Comparison of ENCODE assay signal across 14 cellular contexts in the genomic region with DNA sequence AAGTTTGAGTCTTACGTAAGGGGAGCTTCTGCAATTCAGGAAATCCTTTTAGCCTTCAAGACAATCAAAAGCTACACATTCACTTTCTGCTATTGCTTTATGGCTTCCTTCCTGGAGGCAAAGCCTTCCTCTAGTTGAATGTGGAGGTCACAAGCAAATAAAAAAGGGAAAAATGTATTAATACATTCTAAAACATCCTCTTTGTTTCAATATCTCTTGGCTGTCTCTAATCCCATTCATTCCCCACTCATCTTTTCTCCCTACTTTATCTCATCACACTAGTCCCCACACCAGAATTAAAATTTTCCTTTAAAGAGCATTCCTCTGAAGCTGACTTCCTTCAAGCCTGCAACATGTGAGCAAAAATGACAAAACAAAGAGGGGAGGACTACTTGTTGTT.
A peak's percentile ranks its signal among the peaks of the same experiment; 100 is the strongest.
DNase-seq lines count a peak whose midpoint lies in the region; TF ChIP-seq lines count a peak whose summit lies in the region.
"Had no signal": no experiment of that assay in that cellular context is flagged by ENCODE, and none has a peak within 500 bp of the region (broad histone marks: within the 10 kb centered on the region; RNA-seq: fewer than 3 reads in every experiment).

No MANE protein-coding gene starts in this region.

- TF ChIP-seq POLR2A in lower leg skin (IDR thresholded peaks at IDR 0.05) (no peak), prostate gland (IDR thresholded peaks at IDR 0.05) (no peak)

- DNase-seq in AML-193 (lab: John Stamatoyannopoulos, UW) (peak; percentile 76 to 80), Kasumi-1 (lab: John Stamatoyannopoulos, UW) (peak; percentile 52), NOMO-1 treated with dmso at 0.1 percent for 144 hours (lab: John Stamatoyannopoulos, UW; ENCODE audit: unreplicated experiment) (peak; percentile 27), fibroblast of pulmonary artery (ENCODE audit: low read depth) (peak; percentile 2), lower leg skin (ENCODE audit: low spot score in 2 of 2) (no peak), NCI-H1105 (lab: John Stamatoyannopoulos, UW) (no peak), prostate gland (ENCODE audit: low spot score) (no peak)
- DNase-seq: 8988T; Calu3; CD4-positive, CD25-positive, alpha-beta regulatory T cell; DMS 273 treated with DMSO at 0.1 percent for 48 hours; GOT3 had no signal

- H3K27ac ChIP-seq in prostate gland: no peak overlapping the region

- no peaks in the 10 kb centered on the region for H3K4me1 ChIP-seq in prostate gland (replicated peaks)
- H3K4me1 ChIP-seq: HAP-1 had no signal

- H3K27me3 ChIP-seq in prostate gland (replicated peaks; ENCODE audit: insufficient read depth): no peaks in the 10 kb centered on the region

- intact Hi-C loops in lower leg skin (cut with DNase I; ENCODE audit: low total_unique reads): no loop called here
- intact Hi-C loops in prostate gland (cut with DNase I): no loop called here

- no peaks in the 10 kb centered on the region for H3K36me3 ChIP-seq in prostate gland
- H3K36me3 ChIP-seq: HAP-1 had no signal

- H3K4me3 ChIP-seq in fibroblast of pulmonary artery (replicated peaks; ENCODE audit: low read depth, low read length): no peak overlapping the region
- no peak overlapping the region for H3K4me3 ChIP-seq in lower leg skin (ENCODE audit: low read depth, poor library complexity, severe bottlenecking)
- no peak overlapping the region for H3K4me3 ChIP-seq in prostate gland
- H3K4me3 ChIP-seq: GM12878, HAP-1 had no signal

- TF ChIP-seq CTCF in fibroblast of pulmonary artery (IDR thresholded peaks at IDR 0.05; ENCODE audit: low read length, missing control alignments) (no peak), lower leg skin (IDR thresholded peaks at IDR 0.05) (no peak), prostate gland (IDR thresholded peaks at IDR 0.05) (no peak)

- H3K9me3 ChIP-seq in prostate gland: no peaks in the 10 kb centered on the region
- H3K9me3 ChIP-seq: HAP-1 had no signal

- 72 to 74% methylated on average over 1 of the region's 1 CpG for WGBS in lower leg skin, 2 donors
- 81% methylated on average over 1 of the region's 1 CpG for WGBS in prostate gland

Comparison
In these comparisons a context has a peak if more than half of its experiments do, and no peak if none do; other contexts are left out.
1. DNase-seq: peak in AML-193 (2 of 2), Kasumi-1 (2 of 2), NOMO-1 treated with dmso at 0.1 percent for 144 hours (single experiment) and fibroblast of pulmonary artery (single experiment); none in lower leg skin (0 of 2), NCI-H1105 (single experiment) and prostate gland (single experiment).